In genomic region chr10:79195091-79195923, GRCh38 we compare ENCODE assay signal across 8 cellular contexts.
DNase-seq lines count a peak whose midpoint lies in the region; ATAC-seq and TF ChIP-seq lines count a peak whose summit lies in the region.

No MANE protein-coding gene starts in this region.

- DNase-seq in AG04449 (ENCODE audit: low read depth, low spot score) (no peak), NCI-H510A (lab: John Stamatoyannopoulos, UW) (peak; percentile 64), dermis blood vessel endothelial cell (peak; percentile 93), right lobe of liver (peak; percentile 86 to 89 (median 88))
- DNase-seq in activated CD4-positive, alpha-beta T cell treated with anti-CD3 and anti-CD28 coated beads, Interleukin-2, amount 50 U/mL, for 1 hour, result peak; percentile 76
- DNase-seq in stimulated activated CD4-positive, alpha-beta T cell treated with anti-CD3 and anti-CD28 coated beads, Interleukin-4, amount 100 ng/mL, for 48 hours (ENCODE audit: low read depth in 2 of 2), result peak; percentile 72 to 78

- WGBS in right lobe of liver (ENCODE audit: insufficient coverage, low coverage, low lambda C conversion rate, missing lambda C conversion rate), result 10% methylated on average over 9 of the region's 22 CpGs

- H3K4me1 ChIP-seq in right lobe of liver, result peaks cover 0 to 11% (median 4%) of the 10 kb centered on the region in 4 donors

- peak overlapping the region in 1 of 3 donors; percentile 42 for H3K27ac ChIP-seq in right lobe of liver

- TF ChIP-seq CTCF in AG04449 (IDR thresholded peaks at IDR 0.05; ENCODE audit: insufficient read depth, low read length, missing control alignments) (peak; percentile 96), right lobe of liver (IDR thresholded peaks at IDR 0.05) (peak; percentile 95 to 99 (median 97))

- CTCF ChIA-PET in AG04449 (lab: Yijun Ruan, JAX), result interaction anchor here (0.7 to 9.9 kb wide), 80 partner anchors 8 to 1159 kb away, joined by 3 to 180 read pairs (median 6); partner anchors contain the start of gene ZMIZ1

- H3K4me3 ChIP-seq in AG04449 (ENCODE audit: low read depth, low read length), result no peak overlapping the region
- H3K4me3 ChIP-seq in right lobe of liver, result no peak overlapping the region

- no peaks in the 10 kb centered on the region for H3K27me3 ChIP-seq in right lobe of liver

- H3K36me3 ChIP-seq in right lobe of liver, result no peaks in the 10 kb centered on the region

- no peak for TF ChIP-seq POLR2A in right lobe of liver (IDR thresholded peaks at IDR 0.05)

- intact Hi-C loops in right lobe of liver (cut with DNase I), result loop anchor here (10.0 kb wide), 4 partner anchors 101 to 211 kb away; partner anchors contain the start of gene ZMIZ1 (in 1 of the 2)

- ATAC-seq in GM18520 (IDR thresholded peaks at IDR 0.05; ENCODE audit: unreplicated experiment) (peak; percentile 59), HG03159 (IDR thresholded peaks at IDR 0.05; ENCODE audit: unreplicated experiment) (peak; percentile 81), right lobe of liver (peak; percentile 92 to 95 (median 92))

- no peaks in the 10 kb centered on the region for H3K9me3 ChIP-seq in right lobe of liver

- POLR2A ChIA-PET in AG04449 (lab: Yijun Ruan, JAX), result interaction anchor here (0.7 to 1.9 kb wide), 12 partner anchors 10 to 1142 kb away, joined by 3 to 8 read pairs (median 3); no protein-coding TSS in a partner anchor
